Comparison of ENCODE assay signal across 28 cellular contexts in genomic region chr17:67504182-67504581, GRCh38.
"Had no signal": no experiment of that assay in that cellular context is flagged by ENCODE, and none has a peak within 500 bp of the region (broad histone marks: within the 10 kb centered on the region; RNA-seq: fewer than 3 reads in every experiment).

No MANE protein-coding gene starts in this region.

- H3K27ac ChIP-seq: hepatocyte, upper lobe of right lung had no signal

- H3K27ac Mint-ChIP-seq: activated CD4-positive, alpha-beta memory T cell treated with anti-CD3 and anti-CD28 coated beads, Interleukin-2, amount 10 ng/mL, durations not matched to agents 7 days and 5 days; activated CD4-positive, alpha-beta T cell treated with anti-CD3 and anti-CD28 coated beads, Interleukin-2, amount 10 ng/mL, durations not matched to agents 7 days and 5 days; mesothelial cell of epicardium; naive B cell; stimulated activated naive B cell treated with anti-CD40 and anti-IgM and Interleukin-4, amounts not matched to agents 10 μg/mL and 1 μg/mL and 100 μg/mL, for 72 hours; T-helper 1 cell treated with Interleukin-12 subunit alpha and Interleukin-12 subunit beta and Interleukin-4 antibody, amounts not matched to agents 30 μg/mL and 1 μg/mL, for 36 hours had no signal

- H3K4me3 ChIP-seq: hepatocyte, stomach, thyroid gland, upper lobe of right lung had no signal

- H3K36me3 ChIP-seq: stomach, thyroid gland, upper lobe of right lung had no signal

- ATAC-seq: left colon; right cardiac atrium; stimulated activated naive B cell treated with anti-CD40 and anti-IgM and Interleukin-4, amounts not matched to agents 10 μg/mL and 1 μg/mL and 100 μg/mL, for 72 hours; upper lobe of right lung had no signal

- H3K4me3 Mint-ChIP-seq: activated CD4-positive, alpha-beta memory T cell treated with anti-CD3 and anti-CD28 coated beads, Interleukin-2, amount 10 ng/mL, durations not matched to agents 7 days and 5 days; activated CD4-positive, alpha-beta T cell treated with anti-CD3 and anti-CD28 coated beads, Interleukin-2, amount 10 ng/mL, durations not matched to agents 7 days and 5 days; activated T-cell treated with anti-CD3 and anti-CD28 coated beads, Interleukin-2, amount 50 U/mL, for 24 hours; central memory CD8-positive, alpha-beta T cell; mesothelial cell of epicardium; naive B cell; neural crest cell; stimulated activated naive B cell treated with anti-CD40 and anti-IgM and Interleukin-4, amounts not matched to agents 10 μg/mL and 1 μg/mL and 100 μg/mL, for 72 hours; T-helper 1 cell treated with Interleukin-12 subunit alpha and Interleukin-12 subunit beta and Interleukin-4 antibody, amounts not matched to agents 30 μg/mL and 1 μg/mL, for 36 hours had no signal

- H3K9me3 ChIP-seq: thyroid gland, upper lobe of right lung had no signal

- H3K27me3 Mint-ChIP-seq: activated CD4-positive, alpha-beta memory T cell treated with anti-CD3 and anti-CD28 coated beads, Interleukin-2, amount 10 ng/mL, durations not matched to agents 7 days and 5 days; activated CD4-positive, alpha-beta T cell treated with anti-CD3 and anti-CD28 coated beads, Interleukin-2, amount 10 ng/mL, durations not matched to agents 7 days and 5 days; activated naive CD4-positive, alpha-beta T cell treated with anti-CD3 and anti-CD28 coated beads, Interleukin-2, amount 50 U/mL, for 24 hours; activated T-cell treated with anti-CD3 and anti-CD28 coated beads, Interleukin-2, amount 50 U/mL, for 24 hours; central memory CD8-positive, alpha-beta T cell; naive B cell; stimulated activated naive B cell treated with anti-CD40 and anti-IgM and Interleukin-4, amounts not matched to agents 10 μg/mL and 1 μg/mL and 100 μg/mL, for 72 hours had no signal

- DNase-seq: activated CD4-positive, alpha-beta memory T cell treated with anti-CD3 and anti-CD28 coated beads, Interleukin-2, amount 10 ng/mL, durations not matched to agents 7 days and 5 days; activated CD4-positive, alpha-beta T cell treated with anti-CD3 and anti-CD28 coated beads for 1 hour; activated CD4-positive, alpha-beta T cell treated with anti-CD3 and anti-CD28 coated beads, Interleukin-2, amount 10 ng/mL, durations not matched to agents 7 days and 5 days; activated CD8-positive, alpha-beta memory T cell treated with anti-CD3 and anti-CD28 coated beads, Interleukin-2, amount 50 U/mL, for 48 hours; activated gamma-delta T cell; activated T-cell treated with anti-CD3 and anti-CD28 coated beads, Interleukin-2, amount 50 U/mL, for 24 hours; dermis blood vessel endothelial cell; effector CD4-positive, alpha-beta T cell; glutamatergic neuron; kidney; left colon; mammary epithelial cell; naive B cell; nucleus accumbens; right cardiac atrium; stimulated activated CD4-positive, alpha-beta T cell treated with anti-CD3 and anti-CD28 coated beads, Interleukin-15, amount 100 ng/mL, for 24 hours; stimulated activated CD4-positive, alpha-beta T cell treated with anti-CD3 and anti-CD28 coated beads, Interleukin-2, amount 100 ng/mL, for 24 hours; stimulated activated naive B cell treated with anti-CD40 and anti-IgM and Interleukin-4, amounts not matched to agents 10 μg/mL and 1 μg/mL and 100 μg/mL, for 72 hours; stomach; T1000; thyroid gland; upper lobe of right lung had no signal

- H3K4me1 ChIP-seq: stomach, upper lobe of right lung had no signal

- H3K27me3 ChIP-seq: hepatocyte, stomach, thyroid gland, upper lobe of right lung had no signal

- H3K4me1 Mint-ChIP-seq: mesothelial cell of epicardium, neural crest cell had no signal

- H3K9me3 Mint-ChIP-seq: central memory CD8-positive, alpha-beta T cell had no signal
